Comparison of ENCODE assay signal across 9 cellular contexts in the genomic region with DNA sequence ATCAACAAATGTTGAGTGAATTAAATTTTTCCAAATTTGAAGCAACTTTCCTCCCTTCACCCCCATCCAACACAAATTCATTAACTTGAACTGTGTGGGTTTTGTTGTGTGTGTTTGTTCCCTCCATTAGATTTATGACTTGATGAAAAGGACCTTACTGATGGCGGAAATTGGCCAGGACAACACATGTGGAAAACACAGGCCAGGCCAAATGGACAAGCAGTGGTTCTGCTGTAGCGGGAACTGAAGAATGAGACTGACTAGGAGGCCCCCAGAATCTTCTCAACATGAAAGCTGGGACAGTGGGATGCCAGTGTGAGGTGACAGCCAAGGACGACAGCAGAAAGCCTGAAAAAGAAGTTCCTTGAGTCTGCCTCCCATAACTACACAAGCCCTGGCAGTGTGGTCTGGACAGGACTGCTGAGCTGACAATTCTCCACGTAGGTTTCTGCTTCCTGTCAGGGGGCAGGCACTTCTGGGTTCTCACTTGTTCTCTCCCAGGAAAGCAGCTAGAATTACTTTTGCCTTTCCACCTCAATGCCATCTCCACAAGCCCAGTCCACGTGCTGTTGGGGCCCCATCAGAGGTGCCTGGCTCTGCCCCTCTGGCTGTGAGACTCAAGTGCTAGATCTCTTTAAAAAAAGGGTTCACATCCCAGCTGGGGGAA.
A peak's percentile ranks its signal among the peaks of the same experiment; 100 is the strongest.
DNase-seq lines count a peak whose midpoint lies in the region; ATAC-seq and TF ChIP-seq lines count a peak whose summit lies in the region.
"Had no signal": no experiment of that assay in that cellular context is flagged by ENCODE, and none has a peak within 500 bp of the region (broad histone marks: within the 10 kb centered on the region; RNA-seq: fewer than 3 reads in every experiment).

No MANE protein-coding gene starts in this region.

- intact Hi-C loops in Right ventricle myocardium superior (cut with DNase I) = no loop called here
- intact Hi-C loops in left ventricle myocardium superior (cut with micrococcal nuclease) = no loop called here
- intact Hi-C loops in lower lobe of right lung (cut with DNase I) = no loop called here
- intact Hi-C loops in mucosa of descending colon (cut with DNase I, micrococcal nuclease) = no loop called here

- ATAC-seq in Right ventricle myocardium superior (ENCODE audit: poor library complexity) (no peak), left ventricle myocardium superior (no peak), lower lobe of right lung (no peak), mucosa of descending colon (no peak), HG03175 (IDR thresholded peaks at IDR 0.05; ENCODE audit: unreplicated experiment) (no peak)
- peak in 1 of 2 donors; percentile 7 for ATAC-seq in activated T-cell treated with anti-CD3 and anti-CD28 coated beads, Interleukin-2, amount 50 U/mL, for 72 hours (replicated peaks in 1 of 2)

- H3K27me3 ChIP-seq in lower lobe of right lung (ENCODE audit: low read depth) = no peaks in the 10 kb centered on the region
- no peaks in the 10 kb centered on the region for H3K27me3 ChIP-seq in tibial nerve
- H3K27me3 ChIP-seq: BLaER1 had no signal

- H3K9me3 ChIP-seq in lower lobe of right lung (no peaks in the 10 kb centered on the region), tibial nerve (no peaks in the 10 kb centered on the region), mucosa of descending colon (no peaks in the 10 kb centered on the region)
- H3K9me3 ChIP-seq: BLaER1 had no signal

- peaks cover 23% of the 10 kb centered on the region for H3K36me3 ChIP-seq in lower lobe of right lung
- peaks cover 0 to 23% (median 7%) of the 10 kb centered on the region in 3 donors for H3K36me3 ChIP-seq in tibial nerve
- no peaks in the 10 kb centered on the region for H3K36me3 ChIP-seq in mucosa of descending colon (ENCODE audit: low read depth)

- 59 to 72% methylated on average over 5 of the region's 5 CpGs for WGBS in tibial nerve, 2 donors

- H3K4me3 ChIP-seq in lower lobe of right lung (no peak overlapping the region), tibial nerve (no peak overlapping the region), mucosa of descending colon (no peak overlapping the region)
- H3K4me3 ChIP-seq: BLaER1 had no signal

- no peak for TF ChIP-seq EP300 in tibial nerve (IDR thresholded peaks at IDR 0.05)

- H3K27ac Mint-ChIP-seq in activated T-cell treated with anti-CD3 and anti-CD28 coated beads, Interleukin-2, amount 50 U/mL, for 72 hours = peak overlapping the region; percentile 100

- no peak for TF ChIP-seq POLR2A in tibial nerve (IDR thresholded peaks at IDR 0.05)

- H3K36me3 Mint-ChIP-seq in activated T-cell treated with anti-CD3 and anti-CD28 coated beads, Interleukin-2, amount 50 U/mL, for 72 hours (ENCODE audit: insufficient read depth in 2 of 2) = peaks cover 36 to 85% of the 10 kb centered on the region in 2 donors

- H3K27me3 Mint-ChIP-seq in activated T-cell treated with anti-CD3 and anti-CD28 coated beads, Interleukin-2, amount 50 U/mL, for 72 hours (ENCODE audit: low read depth) = no peaks in the 10 kb centered on the region

- H3K27ac ChIP-seq in lower lobe of right lung (peak overlapping the region; percentile 54), tibial nerve (peak overlapping the region in 3 of 4 donors; percentile 24 to 63 (median 43))
- H3K27ac ChIP-seq: BLaER1 had no signal

- H3K9me3 Mint-ChIP-seq in activated T-cell treated with anti-CD3 and anti-CD28 coated beads, Interleukin-2, amount 50 U/mL, for 72 hours = no peaks in the 10 kb centered on the region

- peak overlapping the region; percentile 82 to 97 for H3K4me3 Mint-ChIP-seq in activated T-cell treated with anti-CD3 and anti-CD28 coated beads, Interleukin-2, amount 50 U/mL, for 72 hours

- H3K4me1 Mint-ChIP-seq in activated T-cell treated with anti-CD3 and anti-CD28 coated beads, Interleukin-2, amount 50 U/mL, for 72 hours (ENCODE audit: low read depth) = peaks cover 100% of the 10 kb centered on the region

- TF ChIP-seq CTCF in lower lobe of right lung (IDR thresholded peaks at IDR 0.05) (no peak), tibial nerve (IDR thresholded peaks at IDR 0.05) (no peak), mucosa of descending colon (IDR thresholded peaks at IDR 0.05) (no peak)

- peaks cover 76% of the 10 kb centered on the region for H3K4me1 ChIP-seq in lower lobe of right lung
- peaks cover 0 to 77% (median 49%) of the 10 kb centered on the region in 4 donors for H3K4me1 ChIP-seq in tibial nerve
- peaks cover 22% of the 10 kb centered on the region for H3K4me1 ChIP-seq in mucosa of descending colon (ENCODE audit: low read depth)

- DNase-seq in Right ventricle myocardium superior (peak; percentile 33), left ventricle myocardium superior (no peak), lower lobe of right lung (no peak), tibial nerve (ENCODE audit: low spot score in 2 of 2) (no peak), mucosa of descending colon (no peak), DMS79 treated with DMSO at 0.1 percent for 48 hours (lab: John Stamatoyannopoulos, UW) (no peak)
- DNase-seq in activated T-cell treated with anti-CD3 and anti-CD28 coated beads, Interleukin-2, amount 50 U/mL, for 72 hours = peak in 1 of 2 donors; percentile 37
